ENCODE assay signal across 12 cellular contexts in the genomic region with DNA sequence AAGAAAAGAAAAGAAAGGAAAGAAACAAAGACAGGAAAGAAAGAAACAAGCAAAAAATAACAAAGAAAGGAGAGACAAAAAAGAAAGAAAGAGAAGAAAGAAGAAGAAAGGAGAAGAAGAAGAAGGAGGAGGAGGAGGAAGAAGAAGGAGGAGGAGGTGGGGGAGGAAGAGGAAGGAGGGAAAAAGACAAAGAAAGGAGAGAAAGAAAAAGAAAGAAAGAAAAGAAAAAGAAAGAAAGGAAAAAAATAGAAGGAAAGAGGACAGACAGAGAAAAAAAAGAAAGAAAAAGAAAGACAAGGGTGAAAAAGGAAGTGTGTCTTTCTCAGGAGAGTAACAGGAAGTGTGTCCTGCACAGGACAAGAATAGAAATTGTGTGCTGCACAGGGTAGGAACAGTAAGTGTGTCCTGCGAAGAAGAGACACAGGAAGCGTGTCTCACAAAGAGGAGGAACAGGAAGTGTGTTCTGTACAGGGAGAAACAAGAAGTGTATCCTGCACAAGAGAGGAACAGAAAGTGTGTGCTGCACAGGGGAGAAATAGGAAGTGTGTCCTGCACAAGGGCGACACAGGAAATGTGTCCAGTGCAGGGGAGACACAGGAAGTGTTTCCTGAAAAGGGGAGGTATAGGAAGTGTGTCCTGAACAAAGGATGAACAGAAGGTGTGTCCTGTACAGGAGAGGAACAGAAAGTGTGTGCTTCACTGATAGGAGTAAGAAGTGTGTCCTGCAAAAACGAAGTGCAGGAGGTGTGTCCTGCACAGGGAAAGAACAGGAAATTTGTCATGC.
DNase-seq lines count a peak whose midpoint lies in the region; ATAC-seq, FAIRE-seq and TF ChIP-seq lines count a peak whose summit lies in the region.
"Had no signal": no experiment of that assay in that cellular context is flagged by ENCODE, and none has a peak within 500 bp of the region (broad histone marks: within the 10 kb centered on the region; RNA-seq: fewer than 3 reads in every experiment).

No MANE protein-coding gene starts in this region.

- no peak for TF ChIP-seq POLR2A in GM12891 (IDR thresholded peaks at IDR 0.05; ENCODE audit: low read depth, low read length)
- TF ChIP-seq POLR2A in thyroid gland (IDR thresholded peaks at IDR 0.05), result no peak

- H3K27ac ChIP-seq in thyroid gland, result no peak overlapping the region
- H3K27ac ChIP-seq: upper lobe of right lung had no signal

- WGBS in thyroid gland, 2 donors, result 70 to 75% methylated on average over 4 of the region's 4 CpGs

- H3K4me1 Mint-ChIP-seq in memory B cell, result peaks cover 17% of the 10 kb centered on the region

- no peaks in the 10 kb centered on the region for H3K36me3 ChIP-seq in thyroid gland
- H3K36me3 ChIP-seq: upper lobe of right lung had no signal

- H3K27me3 Mint-ChIP-seq in memory B cell, result no peaks in the 10 kb centered on the region

- no peaks in the 10 kb centered on the region for H3K4me1 ChIP-seq in thyroid gland
- H3K4me1 ChIP-seq: upper lobe of right lung had no signal

- peaks cover 22% of the 10 kb centered on the region for H3K9me3 Mint-ChIP-seq in memory B cell
- H3K9me3 Mint-ChIP-seq: endodermal cell had no signal

- no peaks in the 10 kb centered on the region for H3K9me3 ChIP-seq in thyroid gland
- H3K9me3 ChIP-seq: upper lobe of right lung had no signal

- DNase-seq in GM12891 (ENCODE audit: insufficient read length, low spot score), result no peak
- peak; percentile 5 for DNase-seq in HCEC 1CT
- DNase-seq in RKO (ENCODE audit: low spot score), result peak; percentile 5
- no peak for DNase-seq in memory B cell (ENCODE audit: low spot score in 2 of 2)
- no peak for DNase-seq in thyroid gland
- DNase-seq: endodermal cell, NCI-H226, upper lobe of right lung had no signal

- intact Hi-C loops in thyroid gland (cut with DNase I), result no loop called here

- H3K36me3 Mint-ChIP-seq in memory B cell, result peaks cover 7% of the 10 kb centered on the region

- no peaks in the 10 kb centered on the region for H3K27me3 ChIP-seq in thyroid gland
- H3K27me3 ChIP-seq: upper lobe of right lung had no signal

- peak overlapping the region; percentile 51 for H3K27ac Mint-ChIP-seq in memory B cell
- H3K27ac Mint-ChIP-seq: endodermal cell had no signal

- ATAC-seq in memory B cell (ENCODE audit: low read depth) (peak; percentile 44), HG02610 (IDR thresholded peaks at IDR 0.05; ENCODE audit: unreplicated experiment) (no peak), HG02938 (IDR thresholded peaks at IDR 0.05; ENCODE audit: unreplicated experiment) (no peak), HG03196 (IDR thresholded peaks at IDR 0.05; ENCODE audit: unreplicated experiment) (no peak)
- ATAC-seq: left lobe of liver had no signal

- H3K4me3 ChIP-seq in thyroid gland (replicated peaks in 1 of 3), result no peak overlapping the region
- H3K4me3 ChIP-seq: upper lobe of right lung had no signal

- peak; percentile 69 for FAIRE-seq in GM12891 (lab: Jason Lieb, UNC)

- H3K4me3 Mint-ChIP-seq in memory B cell, result peak overlapping the region; percentile 49
- H3K4me3 Mint-ChIP-seq: endodermal cell had no signal

- TF ChIP-seq CTCF in thyroid gland (IDR thresholded peaks at IDR 0.05), result no peak

TF ChIP-seq in GM12891, 5 proteins besides CTCF, POLR2A, EP300 and RAD21:
- TF ChIP-seq SPI1 (IDR thresholded peaks at IDR 0.05; ENCODE audit: low read depth, low read length) (peak; percentile 35; the same call in 1 of the 2 replicates), POU2F2 (IDR thresholded peaks at IDR 0.05; ENCODE audit: low read depth, low read length) (no peak)

Comparison
In these comparisons a context has a peak if more than half of its experiments do, and no peak if none do; other contexts are left out.
1. DNase-seq: peak in HCEC 1CT (single experiment) and RKO (single experiment); none in GM12891 (single experiment), memory B cell (0 of 2) and thyroid gland (0 of 2).